ENCODE assay signal across 12 cellular contexts in genomic region chr1:221837886-221838285, GRCh38.
A peak's percentile ranks its signal among the peaks of the same experiment; 100 is the strongest.
DNase-seq lines count a peak whose midpoint lies in the region; ATAC-seq lines count a peak whose summit lies in the region.
"Had no signal": no experiment of that assay in that cellular context is flagged by ENCODE, and none has a peak within 500 bp of the region (broad histone marks: within the 10 kb centered on the region; RNA-seq: fewer than 3 reads in every experiment).

No MANE protein-coding gene starts in this region.

- peak overlapping the region; percentile 70 for H3K4me3 Mint-ChIP-seq in activated T-helper 17 cell treated with anti-CD3 and anti-CD28 coated beads, Interleukin-2, amount 50 U/mL, for 72 hours

- H4K20me1 ChIP-seq in BLaER1 = no peaks in the 10 kb centered on the region

- no peaks in the 10 kb centered on the region for H3K9me3 ChIP-seq in BLaER1

- DNase-seq in Ammon's horn (ENCODE audit: low spot score) (no peak), NCI-H1417 treated with DMSO at 0.1 percent for 48 hours (lab: John Stamatoyannopoulos, UW) (no peak), inferior parietal cortex (ENCODE audit: extremely low spot score) (no peak), NCI-H510A treated with DMSO at 0.1 percent for 48 hours (lab: John Stamatoyannopoulos, UW) (no peak)
- DNase-seq: activated effector memory CD4-positive, alpha-beta T cell treated with Interleukin-2 at 50 U/mL for 16 hours; H7; NCI-H1092 treated with DMSO at 0.1 percent for 48 hours; SIG-M5 had no signal

- H3K9ac ChIP-seq in BLaER1 = peak overlapping the region; percentile 0; the same call in 1 of the 2 replicates

- H3K4me1 Mint-ChIP-seq in activated T-helper 17 cell treated with anti-CD3 and anti-CD28 coated beads, Interleukin-2, amount 50 U/mL, for 72 hours = peaks cover 32% of the 10 kb centered on the region

- peak overlapping the region; percentile 82 for H3K27ac Mint-ChIP-seq in activated T-helper 17 cell treated with anti-CD3 and anti-CD28 coated beads, Interleukin-2, amount 50 U/mL, for 72 hours

- peaks cover 3% of the 10 kb centered on the region for H3K9me3 Mint-ChIP-seq in activated T-helper 17 cell treated with anti-CD3 and anti-CD28 coated beads, Interleukin-2, amount 50 U/mL, for 72 hours

- H3K27me3 ChIP-seq in BLaER1 = no peaks in the 10 kb centered on the region

- H3K27me3 Mint-ChIP-seq in activated T-helper 17 cell treated with anti-CD3 and anti-CD28 coated beads, Interleukin-2, amount 50 U/mL, for 72 hours = peaks cover 7% of the 10 kb centered on the region

- peaks cover 56% of the 10 kb centered on the region for H3K4me1 ChIP-seq in BLaER1

- H3K4me3 ChIP-seq in BLaER1 = no peak overlapping the region

- H3K36me3 ChIP-seq in BLaER1 = no peaks in the 10 kb centered on the region

- ATAC-seq in GM18870 (IDR thresholded peaks at IDR 0.05; ENCODE audit: unreplicated experiment) (peak; percentile 36), HG03135 (IDR thresholded peaks at IDR 0.05; ENCODE audit: unreplicated experiment) (peak; percentile 45)
- peak; percentile 46 for ATAC-seq in activated T-helper 17 cell treated with anti-CD3 and anti-CD28 coated beads, Interleukin-2, amount 50 U/mL, for 72 hours (replicated peaks)

- peak overlapping the region; percentile 82 for H3K4me2 ChIP-seq in BLaER1

- H3K27ac ChIP-seq in BLaER1 = no peak overlapping the region

- no peaks in the 10 kb centered on the region for H3K36me3 Mint-ChIP-seq in activated T-helper 17 cell treated with anti-CD3 and anti-CD28 coated beads, Interleukin-2, amount 50 U/mL, for 72 hours (ENCODE audit: low read depth)
